ENCODE assay signal across 26 cellular contexts in genomic region chr2:145524303-145524702, GRCh38.
A peak's percentile ranks its signal among the peaks of the same experiment; 100 is the strongest.
DNase-seq lines count a peak whose midpoint lies in the region; ATAC-seq, FAIRE-seq and TF ChIP-seq lines count a peak whose summit lies in the region.
"Had no signal": no experiment of that assay in that cellular context is flagged by ENCODE, and none has a peak within 500 bp of the region (broad histone marks: within the 10 kb centered on the region; RNA-seq: fewer than 3 reads in every experiment).

No MANE protein-coding gene starts in this region.

- peak overlapping the region; percentile 78; the same call in 1 of the 2 replicates for H2AFZ ChIP-seq in OCI-LY1 (ENCODE audit: low read length)
- peak overlapping the region; percentile 17 for H2AFZ ChIP-seq in osteoblast (ENCODE audit: low read length)
- H2AFZ ChIP-seq: GM23338 had no signal

- ATAC-seq in GM18517 (IDR thresholded peaks at IDR 0.05; ENCODE audit: unreplicated experiment): no peak
- ATAC-seq: GM23338, HepG2, Panc1, T-cell had no signal

- H3K27ac ChIP-seq in OCI-LY1 (ENCODE audit: low read depth, low read length, poor library complexity, severe bottlenecking): no peak overlapping the region
- no peak overlapping the region for H3K27ac ChIP-seq in SK-N-MC
- no peak overlapping the region for H3K27ac ChIP-seq in osteoblast (ENCODE audit: low read depth, low read length)
- no peak overlapping the region for H3K27ac ChIP-seq in ovary
- H3K27ac ChIP-seq: BLaER1 treated with 17β-estradiol and CSF1 and Interleukin-3, amounts not matched to agents 10 nM and 100 nM; RWPE1 had no signal

- H3K4me3 ChIP-seq in OCI-LY1 (ENCODE audit: low read depth, low read length, poor library complexity, severe bottlenecking): no peak overlapping the region
- H3K4me3 ChIP-seq in SK-N-MC: 0 out of 2 replicates have a peak overlapping the region, but pooled peaks have one; percentile 11
- no peak overlapping the region for H3K4me3 ChIP-seq in osteoblast (ENCODE audit: insufficient read depth, low read length)
- no peak overlapping the region for H3K4me3 ChIP-seq in ovary
- H3K4me3 ChIP-seq: BLaER1 treated with 17β-estradiol and CSF1 and Interleukin-3, amounts not matched to agents 10 nM and 100 nM; GM23338; HAP-1 had no signal

- no peaks in the 10 kb centered on the region for H3K9me3 ChIP-seq in OCI-LY1 (ENCODE audit: low read length)
- H3K9me3 ChIP-seq in SK-N-MC (ENCODE audit: low read depth, low read length): no peaks in the 10 kb centered on the region
- H3K9me3 ChIP-seq in osteoblast (ENCODE audit: low read depth, low read length): no peaks in the 10 kb centered on the region
- no peaks in the 10 kb centered on the region for H3K9me3 ChIP-seq in ovary
- H3K9me3 ChIP-seq: HAP-1 had no signal

- no peaks in the 10 kb centered on the region for H3F3A ChIP-seq in OCI-LY1 (ENCODE audit: insufficient read depth, low read length)

- intact Hi-C loops in ovary (cut with DNase I): no loop called here

- H3K36me3 ChIP-seq in OCI-LY1 (ENCODE audit: insufficient read depth, low read length) (no peaks in the 10 kb centered on the region), SK-N-MC (ENCODE audit: insufficient read depth, low read length) (no peaks in the 10 kb centered on the region), osteoblast (ENCODE audit: insufficient read depth, low read length) (no peaks in the 10 kb centered on the region), ovary (no peaks in the 10 kb centered on the region)
- H3K36me3 ChIP-seq: BLaER1 treated with 17β-estradiol and CSF1 and Interleukin-3, amounts not matched to agents 10 nM and 100 nM; HAP-1 had no signal

- no peak for TF ChIP-seq POLR2A in H54 (IDR thresholded peaks at IDR 0.05; ENCODE audit: low read depth, low read length)
- TF ChIP-seq POLR2A in ovary (IDR thresholded peaks at IDR 0.05): no peak

- H3K79me2 ChIP-seq in OCI-LY1 (ENCODE audit: insufficient read depth, low read length) (no peaks in the 10 kb centered on the region), osteoblast (ENCODE audit: insufficient read depth, low read length) (no peaks in the 10 kb centered on the region)

- peak overlapping the region; percentile 29; the same call in 1 of the 2 replicates for H3K4me2 ChIP-seq in OCI-LY1 (ENCODE audit: low read length)
- peak overlapping the region; percentile 59 for H3K4me2 ChIP-seq in osteoblast (ENCODE audit: insufficient read depth, low read length)
- H3K4me2 ChIP-seq: BLaER1 treated with 17β-estradiol and CSF1 and Interleukin-3, amounts not matched to agents 10 nM and 100 nM; GM23338 had no signal

- H3K9me2 ChIP-seq in OCI-LY1 (ENCODE audit: low read depth, low read length): no peaks in the 10 kb centered on the region

- FAIRE-seq in H54 (lab: Jason Lieb, UNC): peak; percentile 6
- FAIRE-seq: HepG2 had no signal

- TF ChIP-seq CTCF in OCI-LY1 (IDR thresholded peaks at IDR 0.05; ENCODE audit: low read length): no peak
- TF ChIP-seq CTCF in osteoblast (IDR thresholded peaks at IDR 0.05; ENCODE audit: extremely low read depth, low read depth, low read length): no peak
- TF ChIP-seq CTCF in ovary (IDR thresholded peaks at IDR 0.05): no peak

- no peaks in the 10 kb centered on the region for H4K20me1 ChIP-seq in OCI-LY1 (ENCODE audit: insufficient read depth, low read length)
- no peaks in the 10 kb centered on the region for H4K20me1 ChIP-seq in osteoblast (ENCODE audit: insufficient read depth, low read length)
- H4K20me1 ChIP-seq: BLaER1 treated with 17β-estradiol and CSF1 and Interleukin-3, amounts not matched to agents 10 nM and 100 nM had no signal

- WGBS in ovary, 3 donors: 76 to 80% (median 79%) methylated on average over 6 of the region's 6 CpGs

- H3K27me3 ChIP-seq in OCI-LY1 (ENCODE audit: insufficient read depth, low read length) (no peaks in the 10 kb centered on the region), osteoblast (ENCODE audit: insufficient read depth, low read length) (no peaks in the 10 kb centered on the region), ovary (no peaks in the 10 kb centered on the region)
- H3K27me3 ChIP-seq: BLaER1 treated with 17β-estradiol and CSF1 and Interleukin-3, amounts not matched to agents 10 nM and 100 nM had no signal

- peaks cover 9% of the 10 kb centered on the region for H3K4me1 ChIP-seq in OCI-LY1 (ENCODE audit: insufficient read depth, low read length, severe bottlenecking)
- H3K4me1 ChIP-seq in osteoblast (ENCODE audit: insufficient read depth, low read length): no peaks in the 10 kb centered on the region
- no peaks in the 10 kb centered on the region for H3K4me1 ChIP-seq in ovary (ENCODE audit: insufficient read depth)
- H3K4me1 ChIP-seq: BLaER1 treated with 17β-estradiol and CSF1 and Interleukin-3, amounts not matched to agents 10 nM and 100 nM; HAP-1 had no signal

- DNase-seq in H54 (ENCODE audit: insufficient read length, low spot score) (no peak), SK-N-MC (ENCODE audit: low read depth, low spot score) (no peak), osteoblast (ENCODE audit: insufficient read length, low spot score, missing footprints) (no peak), ovary (no peak), T1000 (lab: John Stamatoyannopoulos, UW) (no peak)
- DNase-seq: AML-193; CD4-positive, alpha-beta T cell; DMS53; HFFc6; KBM-7; NCI-H1048; NCI-H1417; NCI-H1694; NCI-H2029 treated with DMSO at 0.1 percent for 48 hours; NCI-H446 treated with DMSO at 0.1 percent for 48 hours; NCI-H69; SHP77; T-cell had no signal

- no peak for TF ChIP-seq EP300 in ovary (IDR thresholded peaks at IDR 0.05)

- 0 out of 2 replicates have a peak overlapping the region, but pooled peaks have one; percentile 10 for H3K9ac ChIP-seq in OCI-LY1 (ENCODE audit: low read length)
- peak overlapping the region; percentile 35 for H3K9ac ChIP-seq in SK-N-MC (ENCODE audit: insufficient read length)
- H3K9ac ChIP-seq: BLaER1 treated with 17β-estradiol and CSF1 and Interleukin-3, amounts not matched to agents 10 nM and 100 nM had no signal
